Comparison of ENCODE assay signal across 10 cellular contexts in the genomic region with DNA sequence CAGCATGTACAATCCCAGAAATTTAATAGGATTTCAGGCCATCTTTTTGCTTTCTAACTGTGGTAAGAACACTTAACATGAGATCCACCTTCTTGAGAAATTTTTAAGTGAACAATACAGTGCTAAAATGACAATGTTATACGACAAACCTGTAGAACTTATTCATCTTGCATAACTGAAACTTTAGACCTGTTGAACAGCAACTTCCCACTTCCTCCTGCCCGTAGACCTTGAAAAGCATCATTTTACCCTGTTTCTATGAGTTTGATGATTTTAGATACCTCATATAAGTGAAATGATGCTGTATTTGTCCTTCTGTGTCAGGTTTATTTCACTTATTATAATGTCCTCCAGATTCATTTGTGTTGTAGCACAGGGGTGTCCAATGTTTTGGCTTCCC.
"Had no signal": no experiment of that assay in that cellular context is flagged by ENCODE, and none has a peak within 500 bp of the region (broad histone marks: within the 10 kb centered on the region; RNA-seq: fewer than 3 reads in every experiment).

No MANE protein-coding gene starts in this region.

- DNase-seq: GM23248, GOT3, H7, HFFc6, KG1 had no signal

- H3K27ac ChIP-seq: GM23248, HL-60 had no signal

- FAIRE-seq: HepG2, K562 had no signal

- H3K9ac ChIP-seq: GM23248 had no signal

- H3K36me3 ChIP-seq: HAP-1 had no signal

- H3K4me3 ChIP-seq: GM23248, HAP-1, K562 had no signal

- H3K9me3 ChIP-seq: HAP-1 had no signal

- H3K4me1 ChIP-seq: HAP-1 had no signal

- H2AFZ ChIP-seq: GM23248 had no signal

- ATAC-seq: HCT116, HepG2, K562 had no signal
